ENCODE assay signal across 9 cellular contexts in the genomic region with DNA sequence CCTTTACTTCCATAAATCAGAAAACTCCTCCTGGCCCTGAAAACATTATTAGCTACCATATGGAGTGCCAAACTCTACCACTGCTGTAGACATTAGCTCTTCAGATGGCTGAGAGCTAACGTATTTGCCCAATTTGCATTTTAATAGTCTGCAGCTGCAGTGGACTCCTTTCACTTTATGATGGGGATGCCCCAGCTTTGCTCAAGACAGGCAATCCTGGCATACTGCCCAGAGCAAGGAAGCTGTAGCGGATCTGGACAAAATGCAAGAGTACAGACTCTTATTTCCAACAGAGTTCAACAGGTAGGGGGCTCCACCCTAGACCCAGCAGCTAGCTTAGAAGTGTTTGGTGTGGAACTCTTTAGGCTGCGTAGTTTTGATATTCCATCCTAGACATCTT.
DNase-seq lines count a peak whose midpoint lies in the region; ATAC-seq and TF ChIP-seq lines count a peak whose summit lies in the region.
"Had no signal": no experiment of that assay in that cellular context is flagged by ENCODE, and none has a peak within 500 bp of the region (broad histone marks: within the 10 kb centered on the region; RNA-seq: fewer than 3 reads in every experiment).

No MANE protein-coding gene starts in this region.

- no peaks in the 10 kb centered on the region for H3K36me3 ChIP-seq in stomach
- H3K36me3 ChIP-seq: cardiac muscle cell had no signal

- no peak overlapping the region for H3K27ac ChIP-seq in stomach
- H3K27ac ChIP-seq: cardiac muscle cell had no signal

- peak; percentile 87 for ATAC-seq in GM21360 (IDR thresholded peaks at IDR 0.05; ENCODE audit: unreplicated experiment)
- peak; percentile 91 for ATAC-seq in HG03460 (IDR thresholded peaks at IDR 0.05; ENCODE audit: unreplicated experiment)
- ATAC-seq in left ventricle myocardium superior = no peak

- no peak for TF ChIP-seq EP300 in stomach (IDR thresholded peaks at IDR 0.05)

- H3K27ac Mint-ChIP-seq in osteocyte (ENCODE audit: unreplicated experiment) = peak overlapping the region; percentile 27

- no peak overlapping the region for H3K4me3 Mint-ChIP-seq in osteocyte (ENCODE audit: unreplicated experiment)

- H3K27me3 Mint-ChIP-seq in osteocyte (ENCODE audit: unreplicated experiment) = no peaks in the 10 kb centered on the region

- no peaks in the 10 kb centered on the region for H3K9me3 Mint-ChIP-seq in osteocyte (ENCODE audit: unreplicated experiment)

- no peaks in the 10 kb centered on the region for H3K9me3 ChIP-seq in stomach

- intact Hi-C loops in stomach (cut with DNase I; ENCODE audit: low total_unique reads) (no loop called here), left ventricle myocardium superior (cut with micrococcal nuclease) (no loop called here)

- H3K4me1 Mint-ChIP-seq in osteocyte (ENCODE audit: unreplicated experiment) = peaks cover 34% of the 10 kb centered on the region

- DNase-seq in DMS53 treated with DMSO at 0.1 percent for 48 hours (lab: John Stamatoyannopoulos, UW; ENCODE audit: unreplicated experiment) (peak; percentile 62), SHP77 (lab: John Stamatoyannopoulos, UW) (peak; percentile 93 to 96), osteocyte (ENCODE audit: extremely low spot score, unreplicated experiment) (no peak), stomach (no peak), left ventricle myocardium superior (no peak), pons (ENCODE audit: low spot score) (no peak)

- H3K4me3 ChIP-seq in stomach = no peak overlapping the region
- H3K4me3 ChIP-seq: cardiac muscle cell had no signal

- H3K4me1 ChIP-seq in stomach = peaks cover 0 to 9% (median 0%) of the 10 kb centered on the region in 4 donors

- TF ChIP-seq POLR2A in stomach (IDR thresholded peaks at IDR 0.05) = no peak

- no peaks in the 10 kb centered on the region for H3K36me3 Mint-ChIP-seq in osteocyte (ENCODE audit: unreplicated experiment)

- H3K27me3 ChIP-seq in stomach = no peaks in the 10 kb centered on the region

- TF ChIP-seq CTCF in osteocyte (IDR thresholded peaks at IDR 0.05) = peak; percentile 7
- no peak for TF ChIP-seq CTCF in stomach (IDR thresholded peaks at IDR 0.05)

- 66 to 85% (median 73%) methylated on average over 3 of the region's 3 CpGs for WGBS in stomach, 5 donors

Comparison
In these comparisons a context has a peak if more than half of its experiments do, and no peak if none do; other contexts are left out.
1. DNase-seq: peak in DMS53 treated with DMSO at 0.1 percent for 48 hours (single experiment) and SHP77 (2 of 2); none in osteocyte (single experiment), stomach (single experiment), left ventricle myocardium superior (single experiment) and pons (single experiment).